In genomic region chr12:8697476-8698131, GRCh38 we compare ENCODE assay signal across 1 cellular context.
TF ChIP-seq lines count a peak whose summit lies in the region.

TSS of gene RIMKLB (plus strand) at chr12:8697991. CDS start at chr12:8713867, 15,876 bp downstream.

TF ChIP-seq in H1, 55 proteins besides CTCF, POLR2A, EP300 and RAD21 (continued from another document):
- no peak for TF ChIP-seq CHD7 (IDR thresholded peaks at IDR 0.05; ENCODE audit: insufficient replicate concordance, low read length)
- TF ChIP-seq NANOG (IDR thresholded peaks at IDR 0.05; ENCODE audit: insufficient read depth, low read depth, low read length, poor library complexity, severe bottlenecking), result no peak
- no peak for TF ChIP-seq RNF2 (IDR thresholded peaks at IDR 0.05; ENCODE audit: borderline replicate concordance, low read depth, low read length, missing control alignments, poor library complexity, severe bottlenecking)
- no peak for TF ChIP-seq CHD1 (IDR thresholded peaks at IDR 0.05; ENCODE audit: low read depth, low read length)
- 0 out of 2 replicates have a peak, but pooled peaks have one; percentile 59 for TF ChIP-seq E2F6 (IDR thresholded peaks at IDR 0.05)
- peak; percentile 85 for TF ChIP-seq CHD2 (IDR thresholded peaks at IDR 0.05; ENCODE audit: low read length)
- no peak for TF ChIP-seq SP1 (IDR thresholded peaks at IDR 0.05; ENCODE audit: low read depth, low read length)
- TF ChIP-seq SP2 (IDR thresholded peaks at IDR 0.05; ENCODE audit: low read length), result no peak
- no peak for TF ChIP-seq BACH1 (IDR thresholded peaks at IDR 0.05; ENCODE audit: low read length)
- TF ChIP-seq FOSL1 (IDR thresholded peaks at IDR 0.05; ENCODE audit: insufficient read depth, low read depth, low read length), result no peak
- TF ChIP-seq POLR2AphosphoS5 (IDR thresholded peaks at IDR 0.05; ENCODE audit: low read depth, low read length), result peak; percentile 57; the same call in 1 of the 2 replicates
- no peak for TF ChIP-seq EZH2 (IDR thresholded peaks at IDR 0.05; ENCODE audit: low read depth, low read length, severe bottlenecking)
- no peak for TF ChIP-seq TCF12 (IDR thresholded peaks at IDR 0.05; ENCODE audit: low read depth, low read length)
- no peak for TF ChIP-seq JUN (IDR thresholded peaks at IDR 0.05; ENCODE audit: low read depth, low read length)
- TF ChIP-seq SAP30 (IDR thresholded peaks at IDR 0.05; ENCODE audit: insufficient read depth, insufficient replicate concordance, low read length), result no peak
- no peak for TF ChIP-seq RXRA (IDR thresholded peaks at IDR 0.05; ENCODE audit: insufficient read depth, low read depth, low read length)
- TF ChIP-seq TEAD4 (IDR thresholded peaks at IDR 0.05; ENCODE audit: low read depth, low read length), result peak; percentile 68; the same call in 1 of the 2 replicates
- no peak for TF ChIP-seq SIX5 (IDR thresholded peaks at IDR 0.05; ENCODE audit: low read depth, low read length)
- TF ChIP-seq SIRT6 (IDR thresholded peaks at IDR 0.05; ENCODE audit: low read length), result no peak
- no peak for TF ChIP-seq KDM1A (IDR thresholded peaks at IDR 0.05; ENCODE audit: borderline replicate concordance, low read length)
- TF ChIP-seq GTF2F1 (IDR thresholded peaks at IDR 0.05; ENCODE audit: borderline replicate concordance, low read depth, low read length), result no peak
- no peak; a peak in 1 of 4 replicates for TF ChIP-seq SIN3A (conservative IDR thresholded peaks at IDR 0.05 in 1 of 2, IDR thresholded peaks at IDR 0.05 in 1 of 2; ENCODE audit: low read depth in 1 of 2, low read length in 2 of 2)
- peak; percentile 37; the same call in 1 of the 2 replicates for TF ChIP-seq TBP (IDR thresholded peaks at IDR 0.05; ENCODE audit: low read depth, low read length)
- TF ChIP-seq HDAC2 (IDR thresholded peaks at IDR 0.05; ENCODE audit: borderline replicate concordance in 1 of 2, low read depth in 2 of 2, low read length in 2 of 2), result no peak
- no peak for TF ChIP-seq MAFK (IDR thresholded peaks at IDR 0.05; ENCODE audit: low read depth, low read length)
- TF ChIP-seq CEBPB (IDR thresholded peaks at IDR 0.05; ENCODE audit: low read depth, low read length), result no peak
- TF ChIP-seq BCL11A (IDR thresholded peaks at IDR 0.05; ENCODE audit: low read depth in 2 of 2, low read length in 2 of 2), result no peak
- no peak for TF ChIP-seq USF2 (IDR thresholded peaks at IDR 0.05; ENCODE audit: low read length)
- TF ChIP-seq BRCA1 (IDR thresholded peaks at IDR 0.05; ENCODE audit: low read depth, low read length), result peak; percentile 55; the same call in 1 of the 2 replicates
- no peak for TF ChIP-seq ATF2 (IDR thresholded peaks at IDR 0.05; ENCODE audit: low read length)
- no peak for TF ChIP-seq NRF1 (IDR thresholded peaks at IDR 0.05; ENCODE audit: low read depth, low read length)
- no peak for TF ChIP-seq ATF3 (IDR thresholded peaks at IDR 0.05; ENCODE audit: insufficient read depth, low read depth, low read length)
- no peak for TF ChIP-seq CTBP2 (IDR thresholded peaks at IDR 0.05; ENCODE audit: borderline replicate concordance, insufficient read depth, insufficient read length, low read length)
- TF ChIP-seq ZNF274 (IDR thresholded peaks at IDR 0.05; ENCODE audit: borderline replicate concordance, extremely low read depth, low read length), result no peak
- TF ChIP-seq TAF1 (IDR thresholded peaks at IDR 0.05; ENCODE audit: low read depth, low read length), result no peak
- TF ChIP-seq RFX5 (IDR thresholded peaks at IDR 0.05; ENCODE audit: borderline replicate concordance, low read depth, low read length), result no peak
- no peak for TF ChIP-seq KDM5A (IDR thresholded peaks at IDR 0.05; ENCODE audit: low read length)
- TF ChIP-seq YY1 (IDR thresholded peaks at IDR 0.05; ENCODE audit: low read depth, low read length), result no peak
- TF ChIP-seq EGR1 (IDR thresholded peaks at IDR 0.05; ENCODE audit: borderline replicate concordance, low read depth, low read length), result no peak
- no peak for TF ChIP-seq SRF (IDR thresholded peaks at IDR 0.05; ENCODE audit: low read depth, low read length)
- peak; percentile 58; the same call in 1 of the 2 replicates for TF ChIP-seq CREB1 (IDR thresholded peaks at IDR 0.05)
- TF ChIP-seq POU5F1 (IDR thresholded peaks at IDR 0.05; ENCODE audit: low read depth, low read length), result no peak
- no peak for TF ChIP-seq HDAC6 (IDR thresholded peaks at IDR 0.05; ENCODE audit: low read depth, low read length)
- no peak for TF ChIP-seq SP4 (IDR thresholded peaks at IDR 0.05; ENCODE audit: low read length)
- peak; percentile 84 for TF ChIP-seq ASH2L (IDR thresholded peaks at IDR 0.05; ENCODE audit: low read length)
- 0 out of 2 replicates have a peak, but pooled peaks have one; percentile 87 for TF ChIP-seq RBBP5 (IDR thresholded peaks at IDR 0.05; ENCODE audit: borderline replicate concordance, low read depth, low read length)
- peak; percentile 36 for TF ChIP-seq KDM4A (IDR thresholded peaks at IDR 0.05; ENCODE audit: low read depth, low read length, severe bottlenecking)
- no peak for TF ChIP-seq CBX5 (IDR thresholded peaks at IDR 0.05; ENCODE audit: low read depth, low read length)
- no peak for TF ChIP-seq SUZ12 (IDR thresholded peaks at IDR 0.05; ENCODE audit: low read length)
- TF ChIP-seq JUND (IDR thresholded peaks at IDR 0.05; ENCODE audit: low read length), result no peak
- no peak for TF ChIP-seq GABPA (IDR thresholded peaks at IDR 0.05; ENCODE audit: borderline replicate concordance, insufficient read depth, low read length)
- TF ChIP-seq MAX (IDR thresholded peaks at IDR 0.05), result peak; percentile 51; the same call in 1 of the 2 replicates
